Comparison of ENCODE assay signal across 8 cellular contexts in genomic region chr3:52220380-52221026, GRCh38. TPM values are rescaled to one million over a fixed set of nuclear protein-coding genes. Genes with fewer than 3 reads are reported as not detected.
DNase-seq lines count a peak whose midpoint lies in the region; ATAC-seq and TF ChIP-seq lines count a peak whose summit lies in the region.

No MANE protein-coding gene starts in this region.

- H3K27ac ChIP-seq in colonic mucosa: no peak overlapping the region

- WGBS in lower leg skin, 2 donors: 23 to 24% methylated on average over 9 of the region's 9 CpGs

- ATAC-seq in HG03045 (IDR thresholded peaks at IDR 0.05; ENCODE audit: unreplicated experiment) (peak; percentile 37), HG02885 (IDR thresholded peaks at IDR 0.05; ENCODE audit: poor library complexity, unreplicated experiment) (no peak)

- TF ChIP-seq CTCF in colonic mucosa (IDR thresholded peaks at IDR 0.05): peak; percentile 93
- TF ChIP-seq CTCF in lower leg skin (IDR thresholded peaks at IDR 0.05): peak in 1 of 3 donors; percentile 49

- H3K27me3 ChIP-seq in colonic mucosa: no peaks in the 10 kb centered on the region

- TF ChIP-seq POLR2A in lower leg skin (IDR thresholded peaks at IDR 0.05): no peak

- DNase-seq in DMS53 (lab: John Stamatoyannopoulos, UW): peak; percentile 73
- DNase-seq in NCI-H69 (lab: John Stamatoyannopoulos, UW): peak; percentile 73
- peak; percentile 85 to 87 for DNase-seq in activated CD4-positive, alpha-beta T cell treated with anti-CD3 and anti-CD28 coated beads, Interleukin-2, amount 50 U/mL, for 24 hours (ENCODE audit: low read depth in 1 of 2, low spot score in 1 of 2)
- peak; percentile 88 for DNase-seq in colonic mucosa
- peak; percentile 80 to 98 for DNase-seq in lower leg skin (ENCODE audit: low spot score in 2 of 2)
- DNase-seq in stimulated activated CD4-positive, alpha-beta T cell treated with anti-CD3 and anti-CD28 coated beads, TNF-alpha, amount 100 ng/mL, for 48 hours (ENCODE audit: low read depth in 3 of 3): peak; percentile 78 to 89 (median 87)

- no peaks in the 10 kb centered on the region for H3K9me3 ChIP-seq in colonic mucosa

- intact Hi-C loops in colonic mucosa (cut with DNase I) (no loop called here), lower leg skin (cut with DNase I; ENCODE audit: low total_unique reads) (no loop called here)

- H3K4me3 ChIP-seq in colonic mucosa: no peak overlapping the region
- H3K4me3 ChIP-seq in lower leg skin (ENCODE audit: low read depth, poor library complexity, severe bottlenecking): no peak overlapping the region

- H3K4me1 ChIP-seq in colonic mucosa: peaks cover 22% of the 10 kb centered on the region

- no peaks in the 10 kb centered on the region for H3K36me3 ChIP-seq in colonic mucosa

- no peak overlapping the region for H3K9ac ChIP-seq in colonic mucosa (ENCODE audit: low read depth in 2 of 2, low read length in 2 of 2)

RNA-seq across cellular contexts. Expression of gene TLR9, which starts 4.9 kb away (rescaled TPM):
- total RNA-seq in colonic mucosa: under 1 TPM; 0.25 to 0.27 TPM
- under 1 TPM in 2 of 4 donors, not detected in 2; 0.19 to 0.61 TPM for total RNA-seq in lower leg skin

RNA-seq across cellular contexts. Expression of gene TWF2, which starts 18.5 kb away (rescaled TPM):
- total RNA-seq in colonic mucosa (10 to 100 TPM; 44.2 to 45.0 TPM), lower leg skin (10 to 100 TPM; 39.3 to 60.2 (median 52.0) TPM)

RNA-seq across cellular contexts. Expression of gene ALAS1, which starts 22.5 kb away (rescaled TPM):
- total RNA-seq in colonic mucosa: 100 to 1,000 TPM in 1 of 2 donors, 10 to 100 TPM in 1; 90.6 to 103 TPM
- 10 to 100 TPM; 17.5 to 43.1 (median 32.2) TPM for total RNA-seq in lower leg skin

RNA-seq across cellular contexts. Expression of gene PPM1M, which starts 25.1 kb away (rescaled TPM):
- total RNA-seq in colonic mucosa (1 to 10 TPM; 5.4 to 8.1 TPM), lower leg skin (10 to 100 TPM; 10.4 to 28.6 (median 14.0) TPM)

RNA-seq across cellular contexts. Expression of gene WDR82, which starts 57.9 kb away (rescaled TPM):
- total RNA-seq in colonic mucosa: 10 to 100 TPM; 65.7 to 67.0 TPM
- total RNA-seq in lower leg skin: 10 to 100 TPM; 49.5 to 60.3 (median 56.3) TPM
